Comparison of ENCODE assay signal across 8 cellular contexts in genomic region chr13:23871616-23872220, GRCh38. TPM values are rescaled to one million over a fixed set of nuclear protein-coding genes. Genes with fewer than 3 reads are reported as not detected.
A peak's percentile ranks its signal among the peaks of the same experiment; 100 is the strongest.
DNase-seq lines count a peak whose midpoint lies in the region; ATAC-seq and TF ChIP-seq lines count a peak whose summit lies in the region.

No MANE protein-coding gene starts in this region.

- H3K9me3 ChIP-seq in OCI-LY3 (ENCODE audit: insufficient read depth, low read length), result no peaks in the 10 kb centered on the region
- H3K9me3 ChIP-seq in ovary, result no peaks in the 10 kb centered on the region

- H3K4me2 ChIP-seq in OCI-LY3 (ENCODE audit: low read length), result no peak overlapping the region

- no peak overlapping the region for H3K4me3 Mint-ChIP-seq in activated CD4-positive, alpha-beta T cell treated with anti-CD3 and anti-CD28 coated beads, Interleukin-2, amount 10 ng/mL, durations not matched to agents 24 days and 14 days
- no peak overlapping the region for H3K4me3 Mint-ChIP-seq in activated CD4-positive, alpha-beta T cell treated with anti-CD3 and anti-CD28 coated beads for 36 hours
- no peak overlapping the region for H3K4me3 Mint-ChIP-seq in effector memory CD8-positive, alpha-beta T cell

- H3K4me1 Mint-ChIP-seq in activated CD4-positive, alpha-beta T cell treated with anti-CD3 and anti-CD28 coated beads, Interleukin-2, amount 10 ng/mL, durations not matched to agents 24 days and 14 days, result no peaks in the 10 kb centered on the region
- H3K4me1 Mint-ChIP-seq in activated CD4-positive, alpha-beta T cell treated with anti-CD3 and anti-CD28 coated beads for 36 hours, result no peaks in the 10 kb centered on the region
- H3K4me1 Mint-ChIP-seq in effector memory CD8-positive, alpha-beta T cell (ENCODE audit: low read depth in 2 of 2), result peaks cover 0 to 2% of the 10 kb centered on the region in 2 donors

- H3K36me3 ChIP-seq in OCI-LY3 (replicated peaks; ENCODE audit: low read depth, low read length) (no peaks in the 10 kb centered on the region), ovary (no peaks in the 10 kb centered on the region)

- 89 to 97% (median 94%) methylated on average over 2 of the region's 2 CpGs for WGBS in ovary, 3 donors

- H3K4me3 ChIP-seq in OCI-LY3 (ENCODE audit: low read length) (no peak overlapping the region), epithelial cell of proximal tubule (ENCODE audit: low read depth, low read length) (no peak overlapping the region), ovary (no peak overlapping the region)

- no peaks in the 10 kb centered on the region for H3K79me2 ChIP-seq in OCI-LY3 (ENCODE audit: low read length)

- no peak for ATAC-seq in activated CD4-positive, alpha-beta T cell treated with anti-CD3 and anti-CD28 coated beads for 36 hours
- no peak for ATAC-seq in GM21825 (IDR thresholded peaks at IDR 0.05; ENCODE audit: unreplicated experiment)
- no peak for ATAC-seq in effector memory CD8-positive, alpha-beta T cell (replicated peaks)

- H3K27me3 ChIP-seq in OCI-LY3 (ENCODE audit: low read depth, low read length), result no peaks in the 10 kb centered on the region
- H3K27me3 ChIP-seq in ovary, result no peaks in the 10 kb centered on the region

- H3K36me3 Mint-ChIP-seq in activated CD4-positive, alpha-beta T cell treated with anti-CD3 and anti-CD28 coated beads, Interleukin-2, amount 10 ng/mL, durations not matched to agents 24 days and 14 days (ENCODE audit: low read depth), result no peaks in the 10 kb centered on the region
- peaks cover 2% of the 10 kb centered on the region for H3K36me3 Mint-ChIP-seq in activated CD4-positive, alpha-beta T cell treated with anti-CD3 and anti-CD28 coated beads for 36 hours (ENCODE audit: low read depth)
- H3K36me3 Mint-ChIP-seq in effector memory CD8-positive, alpha-beta T cell (ENCODE audit: insufficient read depth), result no peaks in the 10 kb centered on the region

- no peak overlapping the region for H3K27ac Mint-ChIP-seq in activated CD4-positive, alpha-beta T cell treated with anti-CD3 and anti-CD28 coated beads, Interleukin-2, amount 10 ng/mL, durations not matched to agents 24 days and 14 days
- H3K27ac Mint-ChIP-seq in activated CD4-positive, alpha-beta T cell treated with anti-CD3 and anti-CD28 coated beads for 36 hours, result no peak overlapping the region
- H3K27ac Mint-ChIP-seq in effector memory CD8-positive, alpha-beta T cell, result no peak overlapping the region

- H3K9me3 Mint-ChIP-seq in activated CD4-positive, alpha-beta T cell treated with anti-CD3 and anti-CD28 coated beads, Interleukin-2, amount 10 ng/mL, durations not matched to agents 24 days and 14 days, result no peaks in the 10 kb centered on the region
- H3K9me3 Mint-ChIP-seq in activated CD4-positive, alpha-beta T cell treated with anti-CD3 and anti-CD28 coated beads for 36 hours (ENCODE audit: low read depth), result no peaks in the 10 kb centered on the region
- no peaks in the 10 kb centered on the region for H3K9me3 Mint-ChIP-seq in effector memory CD8-positive, alpha-beta T cell

- H3K27ac ChIP-seq in OCI-LY3 (ENCODE audit: low read length) (no peak overlapping the region), ovary (no peak overlapping the region)

- H3K27me3 Mint-ChIP-seq in activated CD4-positive, alpha-beta T cell treated with anti-CD3 and anti-CD28 coated beads, Interleukin-2, amount 10 ng/mL, durations not matched to agents 24 days and 14 days, result no peaks in the 10 kb centered on the region
- no peaks in the 10 kb centered on the region for H3K27me3 Mint-ChIP-seq in activated CD4-positive, alpha-beta T cell treated with anti-CD3 and anti-CD28 coated beads for 36 hours
- H3K27me3 Mint-ChIP-seq in effector memory CD8-positive, alpha-beta T cell, result no peaks in the 10 kb centered on the region

- peak; percentile 38 for DNase-seq in activated CD4-positive, alpha-beta T cell treated with anti-CD3 and anti-CD28 coated beads, Interleukin-2, amount 10 ng/mL, durations not matched to agents 24 days and 14 days
- no peak for DNase-seq in activated CD4-positive, alpha-beta T cell treated with anti-CD3 and anti-CD28 coated beads for 36 hours
- DNase-seq in epithelial cell of proximal tubule (ENCODE audit: low read depth) (no peak), ovary (no peak), anterior cingulate cortex (lab: John Stamatoyannopoulos, UW) (no peak)
- no peak for DNase-seq in effector memory CD8-positive, alpha-beta T cell

- TF ChIP-seq EP300 in ovary (IDR thresholded peaks at IDR 0.05), result no peak

- peak; percentile 84 for TF ChIP-seq CTCF in OCI-LY3 (IDR thresholded peaks at IDR 0.05; ENCODE audit: low read depth, low read length)
- peak; percentile 53 for TF ChIP-seq CTCF in epithelial cell of proximal tubule (conservative IDR thresholded peaks at IDR 0.05; ENCODE audit: low read depth, low read length)
- TF ChIP-seq CTCF in ovary (IDR thresholded peaks at IDR 0.05), result peak in 2 of 3 donors; percentile 50 to 56

- POLR2A ChIA-PET in activated CD4-positive, alpha-beta T cell treated with anti-CD3 and anti-CD28 coated beads for 36 hours (lab: Charles Lee), result no interaction called here

- no peak overlapping the region for H3K9ac ChIP-seq in OCI-LY3 (ENCODE audit: low read length)

- H4K20me1 ChIP-seq in OCI-LY3 (ENCODE audit: insufficient read depth, low read length), result no peaks in the 10 kb centered on the region

- intact Hi-C loops in activated CD4-positive, alpha-beta T cell treated with anti-CD3 and anti-CD28 coated beads, Interleukin-2, amount 10 ng/mL, durations not matched to agents 24 days and 14 days (cut with micrococcal nuclease), result loop anchor here (1.0 to 5.0 kb wide), 2 partner anchors 154 to 405 kb away; no protein-coding TSS in a partner anchor
- intact Hi-C loops in activated CD4-positive, alpha-beta T cell treated with anti-CD3 and anti-CD28 coated beads for 36 hours (cut with DNase I, micrococcal nuclease), result loop anchor here (1.0 to 10.0 kb wide), 5 partner anchors 155 to 405 kb away; no protein-coding TSS in a partner anchor
- intact Hi-C loops in ovary (cut with DNase I), result loop anchor here (5.0 to 10.0 kb wide), 4 partner anchors 297 to 407 kb away; partner anchors contain the start of gene TNFRSF19 (in 2 of the 4)

- CTCF ChIA-PET in activated CD4-positive, alpha-beta T cell treated with anti-CD3 and anti-CD28 coated beads for 36 hours (lab: Charles Lee), result no interaction called here

- H2AFZ ChIP-seq in OCI-LY3 (ENCODE audit: low read depth, low read length), result no peak overlapping the region

- H3K4me1 ChIP-seq in OCI-LY3 (ENCODE audit: low read length) (peaks cover 11% of the 10 kb centered on the region), ovary (ENCODE audit: insufficient read depth) (no peaks in the 10 kb centered on the region)

- TF ChIP-seq POLR2A in ovary (IDR thresholded peaks at IDR 0.05), result no peak

RNA-seq across cellular contexts. Expression of gene MIPEP, which starts 17.5 kb away (rescaled TPM):
- 10.4 and 10.9 TPM in 2 replicates for total RNA-seq in activated CD4-positive, alpha-beta T cell treated with anti-CD3 and anti-CD28 coated beads, Interleukin-2, amount 10 ng/mL, durations not matched to agents 24 days and 14 days
- total RNA-seq in activated CD4-positive, alpha-beta T cell treated with anti-CD3 and anti-CD28 coated beads for 36 hours, result 10 to 100 TPM; 13.2 to 15.5 TPM
- total RNA-seq in epithelial cell of proximal tubule, result 15.7 and 23.9 TPM in 2 replicates
- 10 to 100 TPM in 6 of 7 donors, 1 to 10 TPM in 1; 8.8 to 18.8 (median 12.9) TPM for total RNA-seq in ovary
- 10 to 100 TPM in 1 of 2 donors, 1 to 10 TPM in 1; 7.1 to 16.3 TPM for polyA plus RNA-seq in ovary

RNA-seq across cellular contexts. Expression of gene C1QTNF9B, which starts 25.6 kb away (rescaled TPM):
- not detected in 2 replicates for total RNA-seq in activated CD4-positive, alpha-beta T cell treated with anti-CD3 and anti-CD28 coated beads, Interleukin-2, amount 10 ng/mL, durations not matched to agents 24 days and 14 days
- not detected for total RNA-seq in activated CD4-positive, alpha-beta T cell treated with anti-CD3 and anti-CD28 coated beads for 36 hours
- total RNA-seq in epithelial cell of proximal tubule (not detected in 2 replicates), ovary (under 1 TPM in 1 of 7 donors, not detected in 6; 0.32 TPM)
- polyA plus RNA-seq in ovary, result under 1 TPM; 0.11 to 0.52 TPM
